ENCODE assay signal across 8 cellular contexts in genomic region chr1:42925132-42925769, GRCh38. TPM values are rescaled to one million over a fixed set of nuclear protein-coding genes. Genes with fewer than 3 reads are reported as not detected.
A peak's percentile ranks its signal among the peaks of the same experiment; 100 is the strongest.
DNase-seq lines count a peak whose midpoint lies in the region; ATAC-seq, FAIRE-seq and TF ChIP-seq lines count a peak whose summit lies in the region.

No MANE protein-coding gene starts in this region.

- H3K4me1 Mint-ChIP-seq in activated CD4-positive, alpha-beta T cell treated with anti-CD3 and anti-CD28 coated beads, Interleukin-2, amount 10 ng/mL, durations not matched to agents 7 days and 5 days, result peaks cover 64% of the 10 kb centered on the region
- peaks cover 35% of the 10 kb centered on the region for H3K4me1 Mint-ChIP-seq in T-helper 17 cell

- POLR2A ChIA-PET in activated CD4-positive, alpha-beta T cell treated with anti-CD3 and anti-CD28 coated beads, Interleukin-2, amount 10 ng/mL, durations not matched to agents 7 days and 5 days (lab: Charles Lee), result no interaction called here

- H3K9me3 ChIP-seq in T-helper 17 cell (ENCODE audit: control insufficient read depth, low read length, poor library complexity, severe bottlenecking), result no peaks in the 10 kb centered on the region
- no peaks in the 10 kb centered on the region for H3K9me3 ChIP-seq in gastroesophageal sphincter
- no peaks in the 10 kb centered on the region for H3K9me3 ChIP-seq in stomach

- CTCF ChIA-PET in activated CD4-positive, alpha-beta T cell treated with anti-CD3 and anti-CD28 coated beads, Interleukin-2, amount 10 ng/mL, durations not matched to agents 7 days and 5 days (lab: Charles Lee), result interaction anchor here (0.6 to 5.1 kb wide), 5 partner anchors 10 to 147 kb away, joined by 3 to 47 read pairs (median 6); no protein-coding TSS in a partner anchor

- no peaks in the 10 kb centered on the region for H3K27me3 ChIP-seq in gastroesophageal sphincter
- H3K27me3 ChIP-seq in stomach, result no peaks in the 10 kb centered on the region

- TF ChIP-seq CTCF in gastroesophageal sphincter (IDR thresholded peaks at IDR 0.05) (no peak), stomach (IDR thresholded peaks at IDR 0.05) (no peak)

- 38 to 70% methylated on average over 3 of the region's 3 CpGs for WGBS in gastroesophageal sphincter (ENCODE audit: low coverage in 1 of 2), 2 donors
- 55 to 72% (median 64%) methylated on average over 3 of the region's 3 CpGs for WGBS in stomach, 5 donors

- H3K4me3 Mint-ChIP-seq in activated CD4-positive, alpha-beta T cell treated with anti-CD3 and anti-CD28 coated beads, Interleukin-2, amount 10 ng/mL, durations not matched to agents 7 days and 5 days, result peak overlapping the region; percentile 87
- H3K4me3 Mint-ChIP-seq in T-helper 17 cell, result peak overlapping the region; percentile 97

- peak overlapping the region; percentile 73 to 98 (median 97) for H3K27ac ChIP-seq in gastroesophageal sphincter
- H3K27ac ChIP-seq in stomach, result peak overlapping the region; percentile 25 to 98 (median 91)

- no peak for DNase-seq in activated CD4-positive, alpha-beta T cell treated with anti-CD3 and anti-CD28 coated beads, Interleukin-2, amount 10 ng/mL, durations not matched to agents 7 days and 5 days
- DNase-seq in activated CD4-positive, alpha-beta T cell treated with anti-CD3 and anti-CD28 coated beads for 48 hours, result no peak
- no peak for DNase-seq in T-helper 17 cell
- DNase-seq in stomach, result no peak
- no peak for DNase-seq in COR-L47 (lab: John Stamatoyannopoulos, UW)
- no peak for DNase-seq in urothelium cell line (ENCODE audit: low spot score)

- intact Hi-C loops in stomach (cut with DNase I; ENCODE audit: low total_unique reads), result no loop called here

- FAIRE-seq in urothelium cell line (lab: Jason Lieb, UNC), result no peak

- H3K27ac Mint-ChIP-seq in activated CD4-positive, alpha-beta T cell treated with anti-CD3 and anti-CD28 coated beads, Interleukin-2, amount 10 ng/mL, durations not matched to agents 7 days and 5 days, result peak overlapping the region; percentile 96
- H3K27ac Mint-ChIP-seq in T-helper 17 cell, result peak overlapping the region; percentile 95

- H3K27me3 Mint-ChIP-seq in activated CD4-positive, alpha-beta T cell treated with anti-CD3 and anti-CD28 coated beads, Interleukin-2, amount 10 ng/mL, durations not matched to agents 7 days and 5 days, result no peaks in the 10 kb centered on the region
- no peaks in the 10 kb centered on the region for H3K27me3 Mint-ChIP-seq in T-helper 17 cell

- H3K4me1 ChIP-seq in gastroesophageal sphincter (peaks cover 0 to 21% (median 7%) of the 10 kb centered on the region in 3 donors), stomach (peaks cover 16 to 25% (median 22%) of the 10 kb centered on the region in 4 donors)

- no peak for TF ChIP-seq POLR2A in gastroesophageal sphincter (IDR thresholded peaks at IDR 0.05)
- no peak for TF ChIP-seq POLR2A in stomach (IDR thresholded peaks at IDR 0.05)

- no peak for TF ChIP-seq EP300 in gastroesophageal sphincter (IDR thresholded peaks at IDR 0.05)
- TF ChIP-seq EP300 in stomach (IDR thresholded peaks at IDR 0.05), result no peak

- H3K4me3 ChIP-seq in gastroesophageal sphincter (peak overlapping the region; percentile 59 to 84), stomach (peak overlapping the region; percentile 56 to 87 (median 68))

- H3K36me3 ChIP-seq in gastroesophageal sphincter (peaks cover 0 to 46% of the 10 kb centered on the region in 2 donors), stomach (peaks cover 29 to 43% (median 42%) of the 10 kb centered on the region in 4 donors)

- no peaks in the 10 kb centered on the region for H3K9me3 Mint-ChIP-seq in activated CD4-positive, alpha-beta T cell treated with anti-CD3 and anti-CD28 coated beads, Interleukin-2, amount 10 ng/mL, durations not matched to agents 7 days and 5 days

- ATAC-seq in T-helper 17 cell (no peak), gastroesophageal sphincter (no peak), HG02840 (IDR thresholded peaks at IDR 0.05; ENCODE audit: low FRiP score, unreplicated experiment) (no peak)

- H3K36me3 Mint-ChIP-seq in activated CD4-positive, alpha-beta T cell treated with anti-CD3 and anti-CD28 coated beads, Interleukin-2, amount 10 ng/mL, durations not matched to agents 7 days and 5 days (ENCODE audit: low read depth), result peaks cover 51% of the 10 kb centered on the region
- H3K36me3 Mint-ChIP-seq in T-helper 17 cell (ENCODE audit: low read depth), result peaks cover 13% of the 10 kb centered on the region

RNA-seq across cellular contexts. Expression of gene SLC2A1, which starts 33.4 kb away (rescaled TPM):
- total RNA-seq in activated CD4-positive, alpha-beta T cell treated with anti-CD3 and anti-CD28 coated beads, Interleukin-2, amount 10 ng/mL, durations not matched to agents 7 days and 5 days, result 100 to 1,000 TPM in 1 of 2 experiments, 10 to 100 TPM in 1; 98.0 to 109 TPM
- total RNA-seq in T-helper 17 cell (10 to 100 TPM; 63.7 to 79.0 TPM), gastroesophageal sphincter (100 to 1,000 TPM in 1 of 4 donors, 10 to 100 TPM in 3; 23.5 to 106 (median 45.9) TPM), stomach (10 to 100 TPM in 3 of 5 donors, 1 to 10 TPM in 2; 1.2 to 32.5 (median 28.1) TPM)
- polyA plus RNA-seq in stomach, result 10 to 100 TPM in 1 of 3 donors, 1 to 10 TPM in 2; 4.3 to 39.8 (median 8.4) TPM
